Comparison of ENCODE assay signal across 1 cellular context in the genomic region with DNA sequence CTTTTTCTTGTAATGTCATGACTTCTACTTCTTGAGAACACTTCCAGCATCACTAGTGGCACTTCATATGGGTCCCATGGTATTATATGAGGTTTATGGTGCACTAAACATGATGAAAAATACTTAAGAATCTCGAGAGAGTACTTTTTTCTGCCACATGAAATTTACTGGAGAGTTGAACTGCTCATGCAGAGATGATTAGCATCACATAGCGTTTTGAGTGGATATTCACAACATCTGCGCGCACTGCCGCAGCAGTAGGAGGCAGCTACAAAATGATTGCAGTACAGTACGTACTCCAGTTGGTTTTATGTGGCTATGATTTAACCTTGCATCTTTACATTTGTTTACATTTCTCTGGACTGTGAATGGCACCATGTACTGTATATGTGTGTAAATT.
TF ChIP-seq lines count a peak whose summit lies in the region.

No MANE protein-coding gene starts in this region.

TF ChIP-seq in IMR-90, 13 proteins besides CTCF, POLR2A, EP300 and RAD21 (continued from another document):
- TF ChIP-seq, protein P1, sequence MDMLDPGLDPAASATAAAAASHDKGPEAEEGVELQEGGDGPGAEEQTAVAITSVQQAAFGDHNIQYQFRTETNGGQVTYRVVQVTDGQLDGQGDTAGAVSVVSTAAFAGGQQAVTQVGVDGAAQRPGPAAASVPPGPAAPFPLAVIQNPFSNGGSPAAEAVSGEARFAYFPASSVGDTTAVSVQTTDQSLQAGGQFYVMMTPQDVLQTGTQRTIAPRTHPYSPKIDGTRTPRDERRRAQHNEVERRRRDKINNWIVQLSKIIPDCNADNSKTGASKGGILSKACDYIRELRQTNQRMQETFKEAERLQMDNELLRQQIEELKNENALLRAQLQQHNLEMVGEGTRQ (IDR thresholded peaks at IDR 0.05; ENCODE audit: low read depth, low read length): no peak
- TF ChIP-seq NFE2L2 (IDR thresholded peaks at IDR 0.05; ENCODE audit: low read depth, low read length): no peak
TF ChIP-seq in IMR-90: peak in this region for 0.
